11 cellular contexts compared by ENCODE assay signal in genomic region chr11:63280920-63281319, GRCh38. TPM values are rescaled to one million over a fixed set of nuclear protein-coding genes. Genes with fewer than 3 reads are reported as not detected.
"Had no signal": no experiment of that assay in that cellular context is flagged by ENCODE, and none has a peak within 500 bp of the region (broad histone marks: within the 10 kb centered on the region; RNA-seq: fewer than 3 reads in every experiment).

No MANE protein-coding gene starts in this region.

- H3K4me1 ChIP-seq: HAP-1 had no signal

- H3K36me3 ChIP-seq: HAP-1 had no signal

- DNase-seq: GM23248, GOT3, H7, HFFc6, IMR-90 had no signal

- H3K4me3 Mint-ChIP-seq: HFFc6 had no signal

- H3K9ac ChIP-seq: GM23248 had no signal

- H3K27ac Mint-ChIP-seq: HFFc6 had no signal

- H3K9me3 ChIP-seq: HAP-1 had no signal

- H3K27ac ChIP-seq: GM23248, HL-60 had no signal

- H3K9me3 Mint-ChIP-seq: HFFc6 had no signal

- H3K4me3 ChIP-seq: GM23248, HAP-1, K562 had no signal

- ATAC-seq: HCT116, K562 had no signal

RNA-seq across cellular contexts. Expression of gene SLC22A25, which starts 37.5 kb away (rescaled TPM):
- total RNA-seq: GM23248, H4, H7, HFFc6, HT1080, IMR-90, K562 had no signal
- polyA plus RNA-seq: GM23248, IMR-90, K562 had no signal
